In the genomic region with DNA sequence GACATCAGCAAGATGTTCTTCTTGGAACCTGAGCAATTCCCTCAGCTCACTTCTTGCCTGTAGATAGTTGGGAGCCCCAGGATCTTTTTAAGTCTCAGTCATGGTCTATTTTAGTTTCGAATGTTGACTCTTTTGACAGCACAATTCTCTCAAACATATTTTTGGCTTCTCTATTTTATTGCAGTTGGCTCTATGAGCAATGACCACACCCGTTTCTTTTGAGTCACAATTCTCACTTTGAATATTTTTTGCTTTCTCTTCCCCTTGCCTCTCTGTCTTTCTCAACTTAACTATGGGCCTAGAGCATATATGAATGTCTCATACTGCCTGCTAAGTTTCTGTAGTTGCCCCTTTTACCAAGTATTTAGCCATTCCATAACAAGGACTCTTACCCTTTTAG, we compare ENCODE assay signal across 1 cellular context.
TF ChIP-seq lines count a peak whose summit lies in the region.

No MANE protein-coding gene starts in this region.

TF ChIP-seq in GM12878, 131 proteins besides CTCF, POLR2A, EP300 and RAD21 (continued from another document and continues in another):
- TF ChIP-seq, protein P1, sequence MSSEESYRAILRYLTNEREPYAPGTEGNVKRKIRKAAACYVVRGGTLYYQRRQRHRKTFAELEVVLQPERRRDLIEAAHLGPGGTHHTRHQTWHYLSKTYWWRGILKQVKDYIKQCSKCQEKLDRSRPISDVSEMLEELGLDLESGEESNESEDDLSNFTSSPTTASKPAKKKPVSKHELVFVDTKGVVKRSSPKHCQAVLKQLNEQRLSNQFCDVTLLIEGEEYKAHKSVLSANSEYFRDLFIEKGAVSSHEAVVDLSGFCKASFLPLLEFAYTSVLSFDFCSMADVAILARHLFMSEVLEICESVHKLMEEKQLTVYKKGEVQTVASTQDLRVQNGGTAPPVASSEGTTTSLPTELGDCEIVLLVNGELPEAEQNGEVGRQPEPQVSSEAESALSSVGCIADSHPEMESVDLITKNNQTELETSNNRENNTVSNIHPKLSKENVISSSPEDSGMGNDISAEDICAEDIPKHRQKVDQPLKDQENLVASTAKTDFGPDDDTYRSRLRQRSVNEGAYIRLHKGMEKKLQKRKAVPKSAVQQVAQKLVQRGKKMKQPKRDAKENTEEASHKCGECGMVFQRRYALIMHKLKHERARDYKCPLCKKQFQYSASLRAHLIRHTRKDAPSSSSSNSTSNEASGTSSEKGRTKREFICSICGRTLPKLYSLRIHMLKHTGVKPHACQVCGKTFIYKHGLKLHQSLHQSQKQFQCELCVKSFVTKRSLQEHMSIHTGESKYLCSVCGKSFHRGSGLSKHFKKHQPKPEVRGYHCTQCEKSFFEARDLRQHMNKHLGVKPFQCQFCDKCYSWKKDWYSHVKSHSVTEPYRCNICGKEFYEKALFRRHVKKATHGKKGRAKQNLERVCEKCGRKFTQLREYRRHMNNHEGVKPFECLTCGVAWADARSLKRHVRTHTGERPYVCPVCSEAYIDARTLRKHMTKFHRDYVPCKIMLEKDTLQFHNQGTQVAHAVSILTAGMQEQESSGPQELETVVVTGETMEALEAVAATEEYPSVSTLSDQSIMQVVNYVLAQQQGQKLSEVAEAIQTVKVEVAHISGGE (CRISPR knock-in tag; IDR thresholded peaks at IDR 0.05), result no peak
- TF ChIP-seq NR2C2 (IDR thresholded peaks at IDR 0.05; ENCODE audit: borderline replicate concordance, control insufficient read depth, insufficient read length, low read depth), result no peak
- no peak for TF ChIP-seq ZBED1 (IDR thresholded peaks at IDR 0.05; ENCODE audit: borderline replicate concordance)
- TF ChIP-seq, protein P2, sequence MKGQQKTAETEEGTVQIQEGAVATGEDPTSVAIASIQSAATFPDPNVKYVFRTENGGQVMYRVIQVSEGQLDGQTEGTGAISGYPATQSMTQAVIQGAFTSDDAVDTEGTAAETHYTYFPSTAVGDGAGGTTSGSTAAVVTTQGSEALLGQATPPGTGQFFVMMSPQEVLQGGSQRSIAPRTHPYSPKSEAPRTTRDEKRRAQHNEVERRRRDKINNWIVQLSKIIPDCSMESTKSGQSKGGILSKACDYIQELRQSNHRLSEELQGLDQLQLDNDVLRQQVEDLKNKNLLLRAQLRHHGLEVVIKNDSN (IDR thresholded peaks at IDR 0.05; ENCODE audit: borderline replicate concordance, extremely low read length, insufficient read depth, low read depth, low read length), result no peak
- TF ChIP-seq, protein P3, sequence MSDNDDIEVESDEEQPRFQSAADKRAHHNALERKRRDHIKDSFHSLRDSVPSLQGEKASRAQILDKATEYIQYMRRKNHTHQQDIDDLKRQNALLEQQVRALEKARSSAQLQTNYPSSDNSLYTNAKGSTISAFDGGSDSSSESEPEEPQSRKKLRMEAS (IDR thresholded peaks at IDR 0.05; ENCODE audit: low read depth, low read length), result no peak
- TF ChIP-seq, protein P4, sequence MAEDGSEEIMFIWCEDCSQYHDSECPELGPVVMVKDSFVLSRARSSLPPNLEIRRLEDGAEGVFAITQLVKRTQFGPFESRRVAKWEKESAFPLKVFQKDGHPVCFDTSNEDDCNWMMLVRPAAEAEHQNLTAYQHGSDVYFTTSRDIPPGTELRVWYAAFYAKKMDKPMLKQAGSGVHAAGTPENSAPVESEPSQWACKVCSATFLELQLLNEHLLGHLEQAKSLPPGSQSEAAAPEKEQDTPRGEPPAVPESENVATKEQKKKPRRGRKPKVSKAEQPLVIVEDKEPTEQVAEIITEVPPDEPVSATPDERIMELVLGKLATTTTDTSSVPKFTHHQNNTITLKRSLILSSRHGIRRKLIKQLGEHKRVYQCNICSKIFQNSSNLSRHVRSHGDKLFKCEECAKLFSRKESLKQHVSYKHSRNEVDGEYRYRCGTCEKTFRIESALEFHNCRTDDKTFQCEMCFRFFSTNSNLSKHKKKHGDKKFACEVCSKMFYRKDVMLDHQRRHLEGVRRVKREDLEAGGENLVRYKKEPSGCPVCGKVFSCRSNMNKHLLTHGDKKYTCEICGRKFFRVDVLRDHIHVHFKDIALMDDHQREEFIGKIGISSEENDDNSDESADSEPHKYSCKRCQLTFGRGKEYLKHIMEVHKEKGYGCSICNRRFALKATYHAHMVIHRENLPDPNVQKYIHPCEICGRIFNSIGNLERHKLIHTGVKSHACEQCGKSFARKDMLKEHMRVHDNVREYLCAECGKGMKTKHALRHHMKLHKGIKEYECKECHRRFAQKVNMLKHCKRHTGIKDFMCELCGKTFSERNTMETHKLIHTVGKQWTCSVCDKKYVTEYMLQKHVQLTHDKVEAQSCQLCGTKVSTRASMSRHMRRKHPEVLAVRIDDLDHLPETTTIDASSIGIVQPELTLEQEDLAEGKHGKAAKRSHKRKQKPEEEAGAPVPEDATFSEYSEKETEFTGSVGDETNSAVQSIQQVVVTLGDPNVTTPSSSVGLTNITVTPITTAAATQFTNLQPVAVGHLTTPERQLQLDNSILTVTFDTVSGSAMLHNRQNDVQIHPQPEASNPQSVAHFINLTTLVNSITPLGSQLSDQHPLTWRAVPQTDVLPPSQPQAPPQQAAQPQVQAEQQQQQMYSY (CRISPR knock-in tag; IDR thresholded peaks at IDR 0.05), result no peak
- TF ChIP-seq SMAD1 (IDR thresholded peaks at IDR 0.05; ENCODE audit: low read depth, partially characterized antibody), result no peak
- TF ChIP-seq, protein P5, sequence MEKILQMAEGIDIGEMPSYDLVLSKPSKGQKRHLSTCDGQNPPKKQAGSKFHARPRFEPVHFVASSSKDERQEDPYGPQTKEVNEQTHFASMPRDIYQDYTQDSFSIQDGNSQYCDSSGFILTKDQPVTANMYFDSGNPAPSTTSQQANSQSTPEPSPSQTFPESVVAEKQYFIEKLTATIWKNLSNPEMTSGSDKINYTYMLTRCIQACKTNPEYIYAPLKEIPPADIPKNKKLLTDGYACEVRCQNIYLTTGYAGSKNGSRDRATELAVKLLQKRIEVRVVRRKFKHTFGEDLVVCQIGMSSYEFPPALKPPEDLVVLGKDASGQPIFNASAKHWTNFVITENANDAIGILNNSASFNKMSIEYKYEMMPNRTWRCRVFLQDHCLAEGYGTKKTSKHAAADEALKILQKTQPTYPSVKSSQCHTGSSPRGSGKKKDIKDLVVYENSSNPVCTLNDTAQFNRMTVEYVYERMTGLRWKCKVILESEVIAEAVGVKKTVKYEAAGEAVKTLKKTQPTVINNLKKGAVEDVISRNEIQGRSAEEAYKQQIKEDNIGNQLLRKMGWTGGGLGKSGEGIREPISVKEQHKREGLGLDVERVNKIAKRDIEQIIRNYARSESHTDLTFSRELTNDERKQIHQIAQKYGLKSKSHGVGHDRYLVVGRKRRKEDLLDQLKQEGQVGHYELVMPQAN (conservative IDR thresholded peaks at IDR 0.05), result no peak
- no peak for TF ChIP-seq SREBF1 (IDR thresholded peaks at IDR 0.05; ENCODE audit: low read length)
- no peak for TF ChIP-seq SP1 (IDR thresholded peaks at IDR 0.05; ENCODE audit: low read depth, low read length)
- TF ChIP-seq MXI1 (IDR thresholded peaks at IDR 0.05; ENCODE audit: low read depth, low read length), result no peak
- TF ChIP-seq ASH2L (IDR thresholded peaks at IDR 0.05; ENCODE audit: borderline replicate concordance, low read depth), result no peak
- 0 out of 2 replicates have a peak, but pooled peaks have one; percentile 22 for TF ChIP-seq BMI1 (IDR thresholded peaks at IDR 0.05; ENCODE audit: borderline replicate concordance)
- TF ChIP-seq CREB1 (IDR thresholded peaks at IDR 0.05; ENCODE audit: low read depth), result peak; percentile 30; the same call in 1 of the 2 replicates
- no peak for TF ChIP-seq NFXL1 (IDR thresholded peaks at IDR 0.05; ENCODE audit: borderline replicate concordance)
- TF ChIP-seq, protein P6, sequence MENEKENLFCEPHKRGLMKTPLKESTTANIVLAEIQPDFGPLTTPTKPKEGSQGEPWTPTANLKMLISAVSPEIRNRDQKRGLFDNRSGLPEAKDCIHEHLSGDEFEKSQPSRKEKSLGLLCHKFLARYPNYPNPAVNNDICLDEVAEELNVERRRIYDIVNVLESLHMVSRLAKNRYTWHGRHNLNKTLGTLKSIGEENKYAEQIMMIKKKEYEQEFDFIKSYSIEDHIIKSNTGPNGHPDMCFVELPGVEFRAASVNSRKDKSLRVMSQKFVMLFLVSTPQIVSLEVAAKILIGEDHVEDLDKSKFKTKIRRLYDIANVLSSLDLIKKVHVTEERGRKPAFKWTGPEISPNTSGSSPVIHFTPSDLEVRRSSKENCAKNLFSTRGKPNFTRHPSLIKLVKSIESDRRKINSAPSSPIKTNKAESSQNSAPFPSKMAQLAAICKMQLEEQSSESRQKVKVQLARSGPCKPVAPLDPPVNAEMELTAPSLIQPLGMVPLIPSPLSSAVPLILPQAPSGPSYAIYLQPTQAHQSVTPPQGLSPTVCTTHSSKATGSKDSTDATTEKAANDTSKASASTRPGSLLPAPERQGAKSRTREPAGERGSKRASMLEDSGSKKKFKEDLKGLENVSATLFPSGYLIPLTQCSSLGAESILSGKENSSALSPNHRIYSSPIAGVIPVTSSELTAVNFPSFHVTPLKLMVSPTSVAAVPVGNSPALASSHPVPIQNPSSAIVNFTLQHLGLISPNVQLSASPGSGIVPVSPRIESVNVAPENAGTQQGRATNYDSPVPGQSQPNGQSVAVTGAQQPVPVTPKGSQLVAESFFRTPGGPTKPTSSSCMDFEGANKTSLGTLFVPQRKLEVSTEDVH (IDR thresholded peaks at IDR 0.05; ENCODE audit: low read depth, partially characterized antibody), result no peak
- TF ChIP-seq ZNF24 (IDR thresholded peaks at IDR 0.05), result no peak
- TF ChIP-seq HDAC2 (IDR thresholded peaks at IDR 0.05), result no peak
- TF ChIP-seq FOXM1 (IDR thresholded peaks at IDR 0.05; ENCODE audit: low read depth, low read length), result peak; percentile 61; the same call in 1 of the 2 replicates
- no peak for TF ChIP-seq CBX3 (IDR thresholded peaks at IDR 0.05; ENCODE audit: borderline replicate concordance, low read depth)
- peak; percentile 50; the same call in 1 of the 2 replicates for TF ChIP-seq DPF2 (IDR thresholded peaks at IDR 0.05)
- no peak for TF ChIP-seq CHD1 (IDR thresholded peaks at IDR 0.05; ENCODE audit: low read depth, low read length)
- peak; percentile 80 for TF ChIP-seq CREM (IDR thresholded peaks at IDR 0.05; ENCODE audit: low read depth)
- TF ChIP-seq, protein P7, sequence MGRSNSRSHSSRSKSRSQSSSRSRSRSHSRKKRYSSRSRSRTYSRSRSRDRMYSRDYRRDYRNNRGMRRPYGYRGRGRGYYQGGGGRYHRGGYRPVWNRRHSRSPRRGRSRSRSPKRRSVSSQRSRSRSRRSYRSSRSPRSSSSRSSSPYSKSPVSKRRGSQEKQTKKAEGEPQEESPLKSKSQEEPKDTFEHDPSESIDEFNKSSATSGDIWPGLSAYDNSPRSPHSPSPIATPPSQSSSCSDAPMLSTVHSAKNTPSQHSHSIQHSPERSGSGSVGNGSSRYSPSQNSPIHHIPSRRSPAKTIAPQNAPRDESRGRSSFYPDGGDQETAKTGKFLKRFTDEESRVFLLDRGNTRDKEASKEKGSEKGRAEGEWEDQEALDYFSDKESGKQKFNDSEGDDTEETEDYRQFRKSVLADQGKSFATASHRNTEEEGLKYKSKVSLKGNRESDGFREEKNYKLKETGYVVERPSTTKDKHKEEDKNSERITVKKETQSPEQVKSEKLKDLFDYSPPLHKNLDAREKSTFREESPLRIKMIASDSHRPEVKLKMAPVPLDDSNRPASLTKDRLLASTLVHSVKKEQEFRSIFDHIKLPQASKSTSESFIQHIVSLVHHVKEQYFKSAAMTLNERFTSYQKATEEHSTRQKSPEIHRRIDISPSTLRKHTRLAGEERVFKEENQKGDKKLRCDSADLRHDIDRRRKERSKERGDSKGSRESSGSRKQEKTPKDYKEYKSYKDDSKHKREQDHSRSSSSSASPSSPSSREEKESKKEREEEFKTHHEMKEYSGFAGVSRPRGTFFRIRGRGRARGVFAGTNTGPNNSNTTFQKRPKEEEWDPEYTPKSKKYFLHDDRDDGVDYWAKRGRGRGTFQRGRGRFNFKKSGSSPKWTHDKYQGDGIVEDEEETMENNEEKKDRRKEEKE (IDR thresholded peaks at IDR 0.05), result no peak
- no peak for TF ChIP-seq SMAD5 (IDR thresholded peaks at IDR 0.05; ENCODE audit: low read depth)
- TF ChIP-seq ZZZ3 (IDR thresholded peaks at IDR 0.05; ENCODE audit: control insufficient read depth, insufficient read length, low read depth), result no peak
- TF ChIP-seq, protein P8, sequence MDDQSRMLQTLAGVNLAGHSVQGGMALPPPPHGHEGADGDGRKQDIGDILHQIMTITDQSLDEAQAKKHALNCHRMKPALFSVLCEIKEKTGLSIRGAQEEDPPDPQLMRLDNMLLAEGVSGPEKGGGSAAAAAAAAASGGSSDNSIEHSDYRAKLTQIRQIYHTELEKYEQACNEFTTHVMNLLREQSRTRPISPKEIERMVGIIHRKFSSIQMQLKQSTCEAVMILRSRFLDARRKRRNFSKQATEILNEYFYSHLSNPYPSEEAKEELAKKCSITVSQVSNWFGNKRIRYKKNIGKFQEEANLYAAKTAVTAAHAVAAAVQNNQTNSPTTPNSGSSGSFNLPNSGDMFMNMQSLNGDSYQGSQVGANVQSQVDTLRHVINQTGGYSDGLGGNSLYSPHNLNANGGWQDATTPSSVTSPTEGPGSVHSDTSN (IDR thresholded peaks at IDR 0.05; ENCODE audit: insufficient replicate concordance, low read depth, low read length), result no peak
- TF ChIP-seq HDAC6 (IDR thresholded peaks at IDR 0.05; ENCODE audit: unreplicated experiment), result no peak
- TF ChIP-seq BCL11A (IDR thresholded peaks at IDR 0.05; ENCODE audit: low read depth, low read length), result 0 out of 2 replicates have a peak, but pooled peaks have one; percentile 14
- peak; percentile 49 to 58; a peak in 2 of 4 replicates for TF ChIP-seq IKZF2 (IDR thresholded peaks at IDR 0.05)
- TF ChIP-seq POLR2AphosphoS5 (IDR thresholded peaks at IDR 0.05; ENCODE audit: low read length), result no peak
- TF ChIP-seq SMC3 (IDR thresholded peaks at IDR 0.05; ENCODE audit: borderline replicate concordance, low read length), result no peak
- TF ChIP-seq TBL1XR1 (IDR thresholded peaks at IDR 0.05; ENCODE audit: low read depth, low read length), result no peak
- no peak for TF ChIP-seq CEBPB (IDR thresholded peaks at IDR 0.05; ENCODE audit: borderline replicate concordance in 1 of 2, low read depth in 2 of 2, low read length in 2 of 2)
- TF ChIP-seq, protein P9, sequence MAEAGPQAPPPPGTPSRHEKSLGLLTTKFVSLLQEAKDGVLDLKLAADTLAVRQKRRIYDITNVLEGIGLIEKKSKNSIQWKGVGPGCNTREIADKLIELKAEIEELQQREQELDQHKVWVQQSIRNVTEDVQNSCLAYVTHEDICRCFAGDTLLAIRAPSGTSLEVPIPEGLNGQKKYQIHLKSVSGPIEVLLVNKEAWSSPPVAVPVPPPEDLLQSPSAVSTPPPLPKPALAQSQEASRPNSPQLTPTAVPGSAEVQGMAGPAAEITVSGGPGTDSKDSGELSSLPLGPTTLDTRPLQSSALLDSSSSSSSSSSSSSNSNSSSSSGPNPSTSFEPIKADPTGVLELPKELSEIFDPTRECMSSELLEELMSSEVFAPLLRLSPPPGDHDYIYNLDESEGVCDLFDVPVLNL (IDR thresholded peaks at IDR 0.05; ENCODE audit: low read depth, low read length), result no peak
- no peak for TF ChIP-seq WRNIP1 (IDR thresholded peaks at IDR 0.05; ENCODE audit: borderline replicate concordance, low read depth, low read length)
- no peak for TF ChIP-seq HCFC1 (IDR thresholded peaks at IDR 0.05; ENCODE audit: low read length)
- TF ChIP-seq STAT3 (IDR thresholded peaks at IDR 0.05; ENCODE audit: low read depth, low read length), result no peak
